Comparison of ENCODE assay signal across 15 cellular contexts in genomic region chr7:155701972-155702544, GRCh38. TPM values are rescaled to one million over a fixed set of nuclear protein-coding genes. Genes with fewer than 3 reads are reported as not detected.
A peak's percentile ranks its signal among the peaks of the same experiment; 100 is the strongest.
DNase-seq lines count a peak whose midpoint lies in the region; ATAC-seq, FAIRE-seq and TF ChIP-seq lines count a peak whose summit lies in the region.
"Had no signal": no experiment of that assay in that cellular context is flagged by ENCODE, and none has a peak within 500 bp of the region (broad histone marks: within the 10 kb centered on the region; RNA-seq: fewer than 3 reads in every experiment).

No MANE protein-coding gene starts in this region.

- H3F3A ChIP-seq in SK-N-SH (replicated peaks; ENCODE audit: insufficient read depth) = peaks cover 3% of the 10 kb centered on the region

- no peak for ATAC-seq in stimulated activated naive CD8-positive, alpha-beta T cell treated with anti-CD3 and anti-CD28 coated beads, Interleukin-15, Interleukin-2, amounts not matched to agents 100 U/mL and 50 U/mL, for 24 hours
- no peak for ATAC-seq in pancreas

- intact Hi-C loops in pancreas (cut with DNase I) = no loop called here

- CTCF ChIA-PET in SK-N-SH (lab: Yijun Ruan, JAX) = interaction anchor here (0.6 to 2.2 kb wide), 5 partner anchors 9 to 1548 kb away, joined by 3 to 9 read pairs (median 4); no protein-coding TSS in a partner anchor

- no peak for DNase-seq in stimulated activated naive CD8-positive, alpha-beta T cell treated with anti-CD3 and anti-CD28 coated beads, Interleukin-15, Interleukin-2, amounts not matched to agents 100 U/mL and 50 U/mL, for 24 hours
- DNase-seq in SK-N-SH (no peak), chondrocyte (ENCODE audit: low spot score) (no peak), HPDE6-E6E7 (ENCODE audit: extremely low spot score) (no peak), SKM-1 treated with dmso at 0.1 percent for 144 hours (lab: John Stamatoyannopoulos, UW; ENCODE audit: unreplicated experiment) (no peak), NCI-H524 (lab: John Stamatoyannopoulos, UW) (no peak), pancreas (no peak)
- DNase-seq: AML-193, DMS153, NCI-H1048, NCI-H748 treated with DMSO at 0.1 percent for 48 hours, nephron progenitor cell had no signal

- TF ChIP-seq RAD21 in SK-N-SH (IDR thresholded peaks at IDR 0.05; ENCODE audit: low read length) = no peak

- no peaks in the 10 kb centered on the region for H3K9me3 Mint-ChIP-seq in stimulated activated naive CD8-positive, alpha-beta T cell treated with anti-CD3 and anti-CD28 coated beads, Interleukin-15, Interleukin-2, amounts not matched to agents 100 ng/mL and 50 ng/mL, for 24 hours
- no peaks in the 10 kb centered on the region for H3K9me3 Mint-ChIP-seq in chondrocyte (ENCODE audit: low read depth)
- H3K9me3 Mint-ChIP-seq: brain, nephron progenitor cell had no signal

- H3K4me3 ChIP-seq in SK-N-SH (ENCODE audit: low read depth in 2 of 2, low read length in 1 of 2) = no peak overlapping the region
- H3K4me3 ChIP-seq in pancreas = no peak overlapping the region

- H3K27me3 Mint-ChIP-seq in stimulated activated naive CD8-positive, alpha-beta T cell treated with anti-CD3 and anti-CD28 coated beads, Interleukin-15, Interleukin-2, amounts not matched to agents 100 ng/mL and 50 ng/mL, for 24 hours = no peaks in the 10 kb centered on the region
- no peaks in the 10 kb centered on the region for H3K27me3 Mint-ChIP-seq in chondrocyte (ENCODE audit: low read depth)
- H3K27me3 Mint-ChIP-seq: brain had no signal

- H3K4me1 Mint-ChIP-seq in stimulated activated naive CD8-positive, alpha-beta T cell treated with anti-CD3 and anti-CD28 coated beads, Interleukin-15, Interleukin-2, amounts not matched to agents 100 ng/mL and 50 ng/mL, for 24 hours (ENCODE audit: low read depth) = peaks cover 36% of the 10 kb centered on the region
- H3K4me1 Mint-ChIP-seq in chondrocyte (ENCODE audit: low read depth) = peaks cover 4% of the 10 kb centered on the region

- peak overlapping the region; percentile 17 for H3K27ac Mint-ChIP-seq in stimulated activated naive CD8-positive, alpha-beta T cell treated with anti-CD3 and anti-CD28 coated beads, Interleukin-15, Interleukin-2, amounts not matched to agents 100 ng/mL and 50 ng/mL, for 24 hours
- H3K27ac Mint-ChIP-seq in chondrocyte (ENCODE audit: unreplicated experiment) = no peak overlapping the region
- H3K27ac Mint-ChIP-seq: nephron progenitor cell had no signal

- POLR2A ChIA-PET in SK-N-SH (lab: Yijun Ruan, JAX) = no interaction called here

- H3K9ac ChIP-seq in SK-N-SH = no peak overlapping the region

- TF ChIP-seq CTCF in SK-N-SH (IDR thresholded peaks at IDR 0.05) (peak; percentile 35), chondrocyte (IDR thresholded peaks at IDR 0.05) (peak; percentile 36), pancreas (IDR thresholded peaks at IDR 0.05) (no peak)

- no peaks in the 10 kb centered on the region for H3K27me3 ChIP-seq in SK-N-SH (ENCODE audit: insufficient read depth)
- no peaks in the 10 kb centered on the region for H3K27me3 ChIP-seq in pancreas

- H3K4me1 ChIP-seq in SK-N-SH (ENCODE audit: control insufficient read depth in 1 of 2, insufficient read depth in 2 of 2, low read depth in 1 of 2, low read length in 1 of 2) (peaks cover 0 to 2% of the 10 kb centered on the region in 2 experiments; a peak in 1 of 4 replicates), pancreas (peaks cover 0 to 4% (median 0%) of the 10 kb centered on the region in 3 donors)

- H3K4me3 Mint-ChIP-seq in stimulated activated naive CD8-positive, alpha-beta T cell treated with anti-CD3 and anti-CD28 coated beads, Interleukin-15, Interleukin-2, amounts not matched to agents 100 ng/mL and 50 ng/mL, for 24 hours = no peak overlapping the region
- no peak overlapping the region for H3K4me3 Mint-ChIP-seq in chondrocyte (ENCODE audit: unreplicated experiment)
- H3K4me3 Mint-ChIP-seq: brain, nephron progenitor cell had no signal

- no peak overlapping the region for H3K27ac ChIP-seq in SK-N-SH (ENCODE audit: low read depth in 2 of 2, low read length in 1 of 2)
- H3K27ac ChIP-seq in pancreas = no peak overlapping the region

- WGBS in SK-N-SH (ENCODE audit: low lambda C conversion rate) = 83% methylated on average over 3 of the region's 3 CpGs
- 93 to 95% methylated on average over 3 of the region's 3 CpGs for WGBS in pancreas, 2 donors

- peaks cover 64% of the 10 kb centered on the region for H3K36me3 Mint-ChIP-seq in stimulated activated naive CD8-positive, alpha-beta T cell treated with anti-CD3 and anti-CD28 coated beads, Interleukin-15, Interleukin-2, amounts not matched to agents 100 ng/mL and 50 ng/mL, for 24 hours (ENCODE audit: low read depth)
- H3K36me3 Mint-ChIP-seq in chondrocyte (ENCODE audit: low read depth) = peaks cover 21% of the 10 kb centered on the region

- H3K9me2 ChIP-seq in SK-N-SH = no peaks in the 10 kb centered on the region

- no peaks in the 10 kb centered on the region for H3K9me3 ChIP-seq in SK-N-SH
- H3K9me3 ChIP-seq in pancreas = no peaks in the 10 kb centered on the region

- H3K36me3 ChIP-seq in SK-N-SH (replicated peaks in 1 of 2; ENCODE audit: control insufficient read depth in 1 of 2, insufficient read depth in 2 of 2, low read length in 1 of 2) (peaks cover 64 to 69% of the 10 kb centered on the region in 2 experiments), pancreas (peaks cover 0 to 22% (median 0%) of the 10 kb centered on the region in 3 donors)

- FAIRE-seq in pancreas (lab: Jason Lieb, UNC) = no peak
- FAIRE-seq: GM18507 had no signal

- H4K20me1 ChIP-seq in SK-N-SH (ENCODE audit: insufficient read depth) = peaks cover 33% of the 10 kb centered on the region

- no peak overlapping the region for H2AFZ ChIP-seq in SK-N-SH (ENCODE audit: low read depth)

- H3K4me2 ChIP-seq in SK-N-SH = no peak overlapping the region

- no peak for TF ChIP-seq EP300 in SK-N-SH (IDR thresholded peaks at IDR 0.05; ENCODE audit: borderline replicate concordance in 1 of 2, low read depth in 1 of 2, low read length in 1 of 2)

- peaks cover 47% of the 10 kb centered on the region for H3K79me2 ChIP-seq in SK-N-SH (ENCODE audit: insufficient read depth)

TF ChIP-seq in SK-N-SH, 30 proteins besides CTCF, POLR2A, EP300 and RAD21 (continues in another document):
- TF ChIP-seq REST (IDR thresholded peaks at IDR 0.05; ENCODE audit: low read depth, low read length) = no peak
- TF ChIP-seq TAF1 (IDR thresholded peaks at IDR 0.05; ENCODE audit: borderline replicate concordance, low read depth, low read length) = no peak
- TF ChIP-seq PBX3 (IDR thresholded peaks at IDR 0.05) = peak; percentile 54; the same call in 1 of the 2 replicates
- no peak for TF ChIP-seq FOSL2 (IDR thresholded peaks at IDR 0.05; ENCODE audit: borderline replicate concordance, low read depth)
- no peak for TF ChIP-seq ZBTB33 (IDR thresholded peaks at IDR 0.05; ENCODE audit: borderline replicate concordance, low read depth)
- TF ChIP-seq TCF12 (IDR thresholded peaks at IDR 0.05) = peak; percentile 45

RNA-seq across cellular contexts. Expression of gene RBM33, which starts 57.6 kb away (rescaled TPM):
- polyA plus RNA-seq in SK-N-SH (2012; rRNA removed) = 11.8 and 13.8 TPM in 2 replicates
- polyA plus RNA-seq in SK-N-SH (2012; cell fraction: cytosol; rRNA removed) = 6.8 and 7.4 TPM in 2 replicates
- 81.1 and 97.7 TPM in 2 replicates for polyA plus RNA-seq in SK-N-SH (2012; cell fraction: nucleus; rRNA removed)
- total RNA-seq in chondrocyte = 43.8 to 45.7 TPM (median 44.2 TPM) in 3 replicates
- 10 to 100 TPM; 31.3 to 40.1 (median 33.7) TPM for total RNA-seq in pancreas
- 10 to 100 TPM; 14.6 to 32.4 TPM for polyA plus RNA-seq in pancreas

Comparison
In these comparisons a context has a peak if more than half of its experiments do, and no peak if none do; other contexts are left out.
1. CTCF ChIP-seq: peak in SK-N-SH (single experiment) and chondrocyte (single experiment); none in pancreas (0 of 4).